ENCODE assay signal across 13 cellular contexts in the genomic region with DNA sequence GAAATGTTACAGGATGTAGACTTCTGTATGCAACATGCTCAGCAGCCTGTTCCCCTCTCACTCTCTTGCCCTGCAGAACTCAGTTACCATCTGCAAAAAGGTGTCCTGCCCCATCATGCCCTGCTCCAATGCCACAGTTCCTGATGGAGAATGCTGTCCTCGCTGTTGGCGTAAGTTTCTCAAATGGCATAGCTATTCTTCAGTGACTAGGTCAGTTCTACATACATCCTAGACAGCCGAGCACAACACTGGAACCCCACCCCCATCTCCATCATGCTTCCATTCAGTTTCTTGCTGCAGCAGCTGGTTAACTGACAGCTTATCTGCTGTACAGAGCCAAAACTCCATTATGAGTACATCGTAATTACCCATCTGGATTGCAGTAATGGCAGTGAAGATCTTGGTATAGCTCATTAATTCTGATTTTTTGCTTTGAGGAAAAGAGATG. TPM values are rescaled to one million over a fixed set of nuclear protein-coding genes. Genes with fewer than 3 reads are reported as not detected.
A peak's percentile ranks its signal among the peaks of the same experiment; 100 is the strongest.
DNase-seq lines count a peak whose midpoint lies in the region; ATAC-seq and TF ChIP-seq lines count a peak whose summit lies in the region.
"Had no signal": no experiment of that assay in that cellular context is flagged by ENCODE, and none has a peak within 500 bp of the region (broad histone marks: within the 10 kb centered on the region; RNA-seq: fewer than 3 reads in every experiment).

No MANE protein-coding gene starts in this region.

- peak overlapping the region; percentile 86 for H3K27ac Mint-ChIP-seq in HFFc6
- H3K27ac Mint-ChIP-seq in stimulated activated effector memory CD8-positive, alpha-beta T cell treated with anti-CD3 and anti-CD28 coated beads, Interleukin-12 subunit alpha, Interleukin-12 subunit beta, amount 100 ng/mL, for 72 hours, result no peak overlapping the region

- peaks cover 61% of the 10 kb centered on the region for H3K4me1 Mint-ChIP-seq in HFFc6 (ENCODE audit: low read depth)
- peaks cover 15% of the 10 kb centered on the region for H3K4me1 Mint-ChIP-seq in stimulated activated effector memory CD8-positive, alpha-beta T cell treated with anti-CD3 and anti-CD28 coated beads, Interleukin-12 subunit alpha, Interleukin-12 subunit beta, amount 100 ng/mL, for 72 hours

- peaks cover 68% of the 10 kb centered on the region for H3K9me3 Mint-ChIP-seq in HFFc6
- no peaks in the 10 kb centered on the region for H3K9me3 Mint-ChIP-seq in stimulated activated effector memory CD8-positive, alpha-beta T cell treated with anti-CD3 and anti-CD28 coated beads, Interleukin-12 subunit alpha, Interleukin-12 subunit beta, amount 100 ng/mL, for 72 hours
- H3K9me3 Mint-ChIP-seq: central memory CD8-positive, alpha-beta T cell had no signal

- H3K27ac ChIP-seq in hepatocyte, result no peak overlapping the region

- peaks cover 30% of the 10 kb centered on the region for H3K79me2 ChIP-seq in hepatocyte

- no peak overlapping the region for H3K4me3 ChIP-seq in astrocyte of the spinal cord (ENCODE audit: low read depth, low read length)
- H3K4me3 ChIP-seq in hepatocyte, result no peak overlapping the region

- H3K36me3 ChIP-seq in hepatocyte (replicated peaks; ENCODE audit: insufficient read depth, low read depth), result no peaks in the 10 kb centered on the region

- H3K4me1 ChIP-seq in hepatocyte (ENCODE audit: insufficient read depth), result peaks cover 8% of the 10 kb centered on the region

- peak; percentile 85 for DNase-seq in HFFc6
- DNase-seq in astrocyte of the spinal cord (ENCODE audit: low read depth, low spot score), result peak; percentile 9
- no peak for DNase-seq in hepatocyte (ENCODE audit: low spot score)
- peak; percentile 6 for DNase-seq in stromal cell of bone marrow (ENCODE audit: low read depth)
- DNase-seq in stimulated activated effector memory CD8-positive, alpha-beta T cell treated with anti-CD3 and anti-CD28 coated beads, Interleukin-12 subunit alpha, Interleukin-12 subunit beta, amount 100 ng/mL, for 72 hours (ENCODE audit: low spot score in 2 of 2), result no peak
- DNase-seq in kidney glomerular epithelial cell (lab: John Stamatoyannopoulos, UW), result no peak
- no peak for DNase-seq in 8988T
- DNase-seq: activated effector memory CD4-positive, alpha-beta T cell treated with Interleukin-2 at 50 U/mL for 16 hours; left ventricle myocardium superior; NCI-H1436 treated with DMSO at 0.1 percent for 48 hours; stimulated activated CD4-positive, alpha-beta T cell treated with anti-CD3 and anti-CD28 coated beads, Interleukin-4, amount 100 ng/mL, for 1 hour; SW 1271 had no signal

- no peaks in the 10 kb centered on the region for H3K27me3 ChIP-seq in hepatocyte

- no peaks in the 10 kb centered on the region for H3K9me2 ChIP-seq in hepatocyte (replicated peaks; ENCODE audit: insufficient read depth)

- TF ChIP-seq CTCF in HFFc6 (IDR thresholded peaks at IDR 0.05), result no peak
- no peak for TF ChIP-seq CTCF in astrocyte of the spinal cord (IDR thresholded peaks at IDR 0.05; ENCODE audit: low read depth, low read length)
- TF ChIP-seq CTCF in hepatocyte (IDR thresholded peaks at IDR 0.05; ENCODE audit: poor library complexity), result no peak

- peak overlapping the region; percentile 81 for H3K4me2 ChIP-seq in hepatocyte

- H4K20me1 ChIP-seq in hepatocyte (ENCODE audit: insufficient read depth, poor library complexity, severe bottlenecking), result peaks cover 17% of the 10 kb centered on the region

- WGBS in hepatocyte (ENCODE audit: low lambda C conversion rate, missing lambda C conversion rate), result 87% methylated on average over 4 of the region's 4 CpGs

- peaks cover 94% of the 10 kb centered on the region for H3K36me3 Mint-ChIP-seq in HFFc6 (ENCODE audit: low read depth)
- no peaks in the 10 kb centered on the region for H3K36me3 Mint-ChIP-seq in stimulated activated effector memory CD8-positive, alpha-beta T cell treated with anti-CD3 and anti-CD28 coated beads, Interleukin-12 subunit alpha, Interleukin-12 subunit beta, amount 100 ng/mL, for 72 hours

- no peak for ATAC-seq in stimulated activated effector memory CD8-positive, alpha-beta T cell treated with anti-CD3 and anti-CD28 coated beads, Interleukin-12 subunit alpha, Interleukin-12 subunit beta, amount 100 ng/mL, for 72 hours
- ATAC-seq: left ventricle myocardium superior had no signal

- H2AFZ ChIP-seq in hepatocyte, result no peak overlapping the region

- no peaks in the 10 kb centered on the region for H3K9me3 ChIP-seq in hepatocyte (ENCODE audit: low read depth)

- H3K4me3 Mint-ChIP-seq in HFFc6, result peak overlapping the region; percentile 90
- H3K4me3 Mint-ChIP-seq in stimulated activated effector memory CD8-positive, alpha-beta T cell treated with anti-CD3 and anti-CD28 coated beads, Interleukin-12 subunit alpha, Interleukin-12 subunit beta, amount 100 ng/mL, for 72 hours, result no peak overlapping the region
- H3K4me3 Mint-ChIP-seq: central memory CD8-positive, alpha-beta T cell had no signal

- H3K27me3 Mint-ChIP-seq in HFFc6 (ENCODE audit: insufficient read depth), result peaks cover 86% of the 10 kb centered on the region

- in situ Hi-C loops in astrocyte of the spinal cord (cut with HindIII; ENCODE audit: low sequenced_read_pairs), result no loop called here

RNA-seq across cellular contexts. Expression of a gene that starts 4.5 kb away (rescaled TPM):
- total RNA-seq in HFFc6 (2021; fragmentation: NEBNext Ultra II Directional; extraction: Animal tissue kit (Norgen Biotek cat#: 25700)), result 1,000 to 10,000 TPM; 7,606 to 9,130 (median 7,816) TPM
- total RNA-seq in hepatocyte, result 191 and 220 TPM in 2 replicates
- 82.9 and 105 TPM in 2 replicates for polyA plus RNA-seq in hepatocyte

Comparison
In these comparisons a context has a peak if more than half of its experiments do, and no peak if none do; other contexts are left out.
1. DNase-seq: peak in HFFc6 (single experiment), astrocyte of the spinal cord (single experiment) and stromal cell of bone marrow (single experiment); none in hepatocyte (single experiment), stimulated activated effector memory CD8-positive, alpha-beta T cell treated with anti-CD3 and anti-CD28 coated beads, Interleukin-12 subunit alpha, Interleukin-12 subunit beta, amount 100 ng/mL, for 72 hours (0 of 2), kidney glomerular epithelial cell (single experiment) and 8988T (single experiment).
2. RNA of a gene that starts 4.5 kb away (total RNA-seq): 7,606 to 9,130 TPM in HFFc6; 191 to 220 TPM in hepatocyte; every median in the first group is over 10 times any median in the second.